In the genomic region with DNA sequence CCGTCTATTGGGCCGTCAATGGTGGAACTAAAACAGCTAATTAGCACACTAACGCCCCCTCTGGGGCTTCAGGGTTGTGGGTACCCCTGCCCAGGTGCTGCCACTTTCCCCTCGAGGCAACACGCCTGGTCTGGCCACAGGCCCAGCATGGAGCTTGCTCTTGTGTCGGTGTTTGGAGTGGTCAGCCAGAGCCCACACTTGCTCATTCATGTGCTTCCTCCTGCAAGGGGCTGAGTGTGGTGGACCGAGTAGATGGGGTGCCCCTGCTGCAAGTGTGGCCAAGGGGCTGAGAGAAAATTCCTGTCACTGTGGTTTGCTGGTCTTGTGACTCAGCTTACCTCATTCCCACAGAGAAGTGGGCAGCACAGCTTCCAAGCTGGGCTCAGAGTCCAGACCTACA, we compare ENCODE assay signal across 23 cellular contexts. TPM values are rescaled to one million over a fixed set of nuclear protein-coding genes. Genes with fewer than 3 reads are reported as not detected.
A peak's percentile ranks its signal among the peaks of the same experiment; 100 is the strongest.
DNase-seq lines count a peak whose midpoint lies in the region; ATAC-seq and TF ChIP-seq lines count a peak whose summit lies in the region.
"Had no signal": no experiment of that assay in that cellular context is flagged by ENCODE, and none has a peak within 500 bp of the region (broad histone marks: within the 10 kb centered on the region; RNA-seq: fewer than 3 reads in every experiment).

No MANE protein-coding gene starts in this region.

- DNase-seq in Right ventricle myocardium inferior (ENCODE audit: missing footprints) (peak; percentile 50), cardiac septum (ENCODE audit: low spot score) (no peak), T-cell (no peak), endodermal cell (no peak), right lobe of liver (no peak), dorsolateral prefrontal cortex (no peak)
- no peak for DNase-seq in stimulated activated effector memory CD8-positive, alpha-beta T cell treated with anti-CD3 and anti-CD28 coated beads, Interleukin-12 subunit alpha, Interleukin-12 subunit beta, amount 100 ng/mL, for 72 hours (ENCODE audit: low spot score in 2 of 2)
- DNase-seq in stimulated activated CD4-positive, alpha-beta T cell treated with anti-CD3 and anti-CD28 coated beads, Interleukin-4, amount 100 ng/mL, for 1 hour: no peak
- DNase-seq: ACHN, BE2C, Caco-2, KBM-7, MG63, NCI-H1105 treated with DMSO at 0.1 percent for 48 hours, NCI-H2029 treated with DMSO at 0.1 percent for 48 hours, NCI-H446 treated with DMSO at 0.1 percent for 48 hours, NCI-H526, SIG-M5 had no signal

- H3K27ac ChIP-seq in endodermal cell (ENCODE audit: low read depth, low read length): no peak overlapping the region
- no peak overlapping the region for H3K27ac ChIP-seq in right lobe of liver
- no peak overlapping the region for H3K27ac ChIP-seq in dorsolateral prefrontal cortex
- H3K27ac ChIP-seq: 22Rv1, SK-N-MC had no signal

- CTCF ChIA-PET in T-cell (lab: Charles Lee): interaction anchor here in 1 of 2 donors (0.5 kb wide), 1 partner anchor 1307 kb away, joined by 3 read pairs; no protein-coding TSS in a partner anchor

- intact Hi-C loops in Right ventricle myocardium inferior (cut with DNase I) (no loop called here), cardiac septum (cut with DNase I) (no loop called here), right lobe of liver (cut with DNase I) (no loop called here), dorsolateral prefrontal cortex (cut with DNase I) (no loop called here)

- TF ChIP-seq POLR2A in right lobe of liver (IDR thresholded peaks at IDR 0.05): no peak

- no peak overlapping the region for H3K9ac ChIP-seq in endodermal cell (ENCODE audit: extremely low read depth, low read length, poor library complexity, severe bottlenecking)

- H3K4me3 Mint-ChIP-seq in T-cell: no peak overlapping the region
- no peak overlapping the region for H3K4me3 Mint-ChIP-seq in endodermal cell
- no peak overlapping the region for H3K4me3 Mint-ChIP-seq in stimulated activated effector memory CD8-positive, alpha-beta T cell treated with anti-CD3 and anti-CD28 coated beads, Interleukin-12 subunit alpha, Interleukin-12 subunit beta, amount 100 ng/mL, for 72 hours

- POLR2A ChIA-PET in T-cell (lab: Charles Lee): no interaction called here

- 86 to 88% methylated on average over 6 to 7 of the region's 7 CpGs for WGBS in endodermal cell (ENCODE audit: insufficient coverage in 1 of 2, insufficient read length in 1 of 2), 2 experiments
- 92% methylated on average over 2 of the region's 7 CpGs for WGBS in right lobe of liver (ENCODE audit: insufficient coverage, low coverage, low lambda C conversion rate, missing lambda C conversion rate)

- H3K36me3 ChIP-seq in endodermal cell (ENCODE audit: control insufficient read depth, insufficient read depth, low read length): no peaks in the 10 kb centered on the region
- H3K36me3 ChIP-seq in right lobe of liver: peaks cover 0 to 11% (median 2%) of the 10 kb centered on the region in 4 donors
- H3K36me3 ChIP-seq: BE2C, MG63 had no signal

- no peaks in the 10 kb centered on the region for H3K27me3 Mint-ChIP-seq in T-cell
- no peaks in the 10 kb centered on the region for H3K27me3 Mint-ChIP-seq in endodermal cell (ENCODE audit: insufficient read depth)

- H3K27ac Mint-ChIP-seq in T-cell (peak overlapping the region; percentile 93 to 98), endodermal cell (no peak overlapping the region)
- H3K27ac Mint-ChIP-seq in stimulated activated effector memory CD8-positive, alpha-beta T cell treated with anti-CD3 and anti-CD28 coated beads, Interleukin-12 subunit alpha, Interleukin-12 subunit beta, amount 100 ng/mL, for 72 hours: peak overlapping the region; percentile 81

- H3K27me3 ChIP-seq in endodermal cell (ENCODE audit: control insufficient read depth, insufficient read depth, low read length, poor library complexity, severe bottlenecking) (no peaks in the 10 kb centered on the region), right lobe of liver (no peaks in the 10 kb centered on the region), dorsolateral prefrontal cortex (no peaks in the 10 kb centered on the region)
- H3K27me3 ChIP-seq: BE2C, MG63 had no signal

- ATAC-seq in Right ventricle myocardium inferior (no peak), T-cell (replicated peaks in 1 of 4) (no peak), right lobe of liver (no peak)
- ATAC-seq in stimulated activated effector memory CD8-positive, alpha-beta T cell treated with anti-CD3 and anti-CD28 coated beads, Interleukin-12 subunit alpha, Interleukin-12 subunit beta, amount 100 ng/mL, for 72 hours: no peak
- ATAC-seq: Panc1 had no signal

- peaks cover 27 to 56% (median 37%) of the 10 kb centered on the region in 3 donors for H3K4me1 Mint-ChIP-seq in T-cell
- no peaks in the 10 kb centered on the region for H3K4me1 Mint-ChIP-seq in endodermal cell
- H3K4me1 Mint-ChIP-seq in stimulated activated effector memory CD8-positive, alpha-beta T cell treated with anti-CD3 and anti-CD28 coated beads, Interleukin-12 subunit alpha, Interleukin-12 subunit beta, amount 100 ng/mL, for 72 hours: peaks cover 31% of the 10 kb centered on the region

- no peaks in the 10 kb centered on the region for H3K4me1 ChIP-seq in endodermal cell (ENCODE audit: control insufficient read depth, insufficient read depth, low read length)
- no peaks in the 10 kb centered on the region for H3K4me1 ChIP-seq in right lobe of liver
- H3K4me1 ChIP-seq: BE2C, Caco-2 had no signal

- H3K4me3 ChIP-seq in endodermal cell (ENCODE audit: low read length): no peak overlapping the region
- no peak overlapping the region for H3K4me3 ChIP-seq in right lobe of liver
- no peak overlapping the region for H3K4me3 ChIP-seq in dorsolateral prefrontal cortex
- H3K4me3 ChIP-seq: MG63, SK-N-MC had no signal

- TF ChIP-seq CTCF in endodermal cell (conservative IDR thresholded peaks at IDR 0.05) (peak; percentile 14), right lobe of liver (IDR thresholded peaks at IDR 0.05) (no peak), dorsolateral prefrontal cortex (IDR thresholded peaks at IDR 0.05 in 54 of 56, conservative IDR thresholded peaks at IDR 0.05 in 2 of 56; ENCODE audit: low read depth in 1 of 56, partially characterized antibody in 56 of 56) (no peak)

- peaks cover 0 to 6% (median 3%) of the 10 kb centered on the region in 3 donors for H3K9me3 Mint-ChIP-seq in T-cell
- no peaks in the 10 kb centered on the region for H3K9me3 Mint-ChIP-seq in endodermal cell
- no peaks in the 10 kb centered on the region for H3K9me3 Mint-ChIP-seq in stimulated activated effector memory CD8-positive, alpha-beta T cell treated with anti-CD3 and anti-CD28 coated beads, Interleukin-12 subunit alpha, Interleukin-12 subunit beta, amount 100 ng/mL, for 72 hours

- H3K36me3 Mint-ChIP-seq in T-cell (peaks cover 27% of the 10 kb centered on the region), endodermal cell (ENCODE audit: low read depth) (no peaks in the 10 kb centered on the region)
- H3K36me3 Mint-ChIP-seq in stimulated activated effector memory CD8-positive, alpha-beta T cell treated with anti-CD3 and anti-CD28 coated beads, Interleukin-12 subunit alpha, Interleukin-12 subunit beta, amount 100 ng/mL, for 72 hours: peaks cover 9% of the 10 kb centered on the region

- H3K9me3 ChIP-seq in endodermal cell (ENCODE audit: control insufficient read depth, low read length): peaks cover 9% of the 10 kb centered on the region
- no peaks in the 10 kb centered on the region for H3K9me3 ChIP-seq in right lobe of liver
- H3K9me3 ChIP-seq: BE2C, Caco-2, MG63 had no signal

RNA-seq across cellular contexts. Expression of a gene that starts 25.7 kb away (rescaled TPM):
- not detected for total RNA-seq in Right ventricle myocardium inferior
- total RNA-seq in cardiac septum: not detected
- under 1 TPM; 0.16 to 0.90 (median 0.19) TPM for total RNA-seq in T-cell
- total RNA-seq in endodermal cell: under 1 TPM in 1 of 2 donors, not detected in 1; 0.31 TPM
- polyA plus RNA-seq in endodermal cell (2013, experiment 1 of 2): 0.18 TPM
- 0.12 TPM for polyA plus RNA-seq in endodermal cell (2013, experiment 2 of 2)
- not detected for total RNA-seq in right lobe of liver
- total RNA-seq in dorsolateral prefrontal cortex: 1 to 10 TPM; 1.0 to 7.2 (median 3.3) TPM
- total RNA-seq: Caco-2, H4, OCI-LY7 had no signal

RNA-seq across cellular contexts. Expression of a gene that starts 46.2 kb away (rescaled TPM):
- total RNA-seq in Right ventricle myocardium inferior: 55.0 TPM
- total RNA-seq in cardiac septum: 55.9 TPM
- 10 to 100 TPM; 11.4 to 38.1 (median 13.7) TPM for total RNA-seq in T-cell
- 10 to 100 TPM; 13.7 to 32.4 TPM for total RNA-seq in endodermal cell
- polyA plus RNA-seq in endodermal cell (2013, experiment 1 of 2): 17.1 TPM
- 17.1 TPM for polyA plus RNA-seq in endodermal cell (2013, experiment 2 of 2)
- 1 to 10 TPM; 2.2 to 5.7 (median 3.4) TPM for total RNA-seq in right lobe of liver
- total RNA-seq in dorsolateral prefrontal cortex: 100 to 1,000 TPM in 107 of 120 experiments, 10 to 100 TPM in 13; 50.1 to 208 (median 129) TPM
- total RNA-seq: OCI-LY7 had no signal
